Comparison of ENCODE assay signal across 1 cellular context in the genomic region with DNA sequence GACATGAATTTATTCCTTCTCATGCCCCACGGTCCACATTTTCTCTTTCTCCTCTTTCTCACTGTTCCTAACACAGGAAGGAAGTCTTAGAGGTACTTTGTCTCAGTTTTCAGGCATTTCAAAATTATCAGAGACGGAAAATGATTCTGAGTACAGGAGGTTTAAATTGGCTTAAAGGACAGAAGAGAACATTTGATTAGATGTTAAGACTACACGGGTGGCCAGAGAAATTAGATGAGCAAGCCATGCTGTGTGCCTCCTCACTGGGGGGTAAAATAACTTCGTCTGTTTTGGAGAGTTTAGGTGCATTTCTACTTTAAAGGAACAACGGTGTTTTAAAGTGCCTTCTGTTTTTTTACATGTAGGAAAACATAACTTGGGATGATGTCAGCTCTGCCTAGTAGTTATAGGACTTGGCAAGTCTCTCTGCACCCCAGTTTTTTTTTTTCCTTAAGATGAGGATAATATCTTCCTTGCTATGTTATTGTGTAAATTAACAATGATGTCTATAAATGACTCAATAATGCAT.
TF ChIP-seq lines count a peak whose summit lies in the region.

No MANE protein-coding gene starts in this region.

TF ChIP-seq in H1, 55 proteins besides CTCF, POLR2A, EP300 and RAD21:
- no peak for TF ChIP-seq JUN (IDR thresholded peaks at IDR 0.05; ENCODE audit: low read depth, low read length)
- TF ChIP-seq JUND (IDR thresholded peaks at IDR 0.05; ENCODE audit: low read length) = no peak
- no peak for TF ChIP-seq CHD1 (IDR thresholded peaks at IDR 0.05; ENCODE audit: low read depth, low read length)
- TF ChIP-seq NRF1 (IDR thresholded peaks at IDR 0.05; ENCODE audit: low read depth, low read length) = no peak
- no peak for TF ChIP-seq HDAC2 (IDR thresholded peaks at IDR 0.05; ENCODE audit: borderline replicate concordance in 1 of 2, low read depth in 2 of 2, low read length in 2 of 2)
- no peak for TF ChIP-seq TCF12 (IDR thresholded peaks at IDR 0.05; ENCODE audit: low read depth, low read length)
- no peak for TF ChIP-seq SAP30 (IDR thresholded peaks at IDR 0.05; ENCODE audit: insufficient read depth, insufficient replicate concordance, low read length)
- TF ChIP-seq BRCA1 (IDR thresholded peaks at IDR 0.05; ENCODE audit: low read depth, low read length) = no peak
- no peak for TF ChIP-seq BACH1 (IDR thresholded peaks at IDR 0.05; ENCODE audit: low read length)
- no peak for TF ChIP-seq EZH2 (IDR thresholded peaks at IDR 0.05; ENCODE audit: low read depth, low read length, severe bottlenecking)
- no peak for TF ChIP-seq CHD2 (IDR thresholded peaks at IDR 0.05; ENCODE audit: low read length)
- TF ChIP-seq SIX5 (IDR thresholded peaks at IDR 0.05; ENCODE audit: low read depth, low read length) = no peak
- no peak for TF ChIP-seq SP1 (IDR thresholded peaks at IDR 0.05; ENCODE audit: low read depth, low read length)
- TF ChIP-seq TEAD4 (IDR thresholded peaks at IDR 0.05; ENCODE audit: low read depth, low read length) = no peak
- no peak for TF ChIP-seq ASH2L (IDR thresholded peaks at IDR 0.05; ENCODE audit: low read length)
